ENCODE assay signal across 1 cellular context in genomic region chr3:43391621-43392020, GRCh38.
TF ChIP-seq lines count a peak whose summit lies in the region.

No MANE protein-coding gene starts in this region.

TF ChIP-seq in GM12878, 131 proteins besides CTCF, POLR2A, EP300 and RAD21:
- no peak for TF ChIP-seq ZNF687 (IDR thresholded peaks at IDR 0.05)
- peak; percentile 77 for TF ChIP-seq YY1 (IDR thresholded peaks at IDR 0.05; ENCODE audit: low read depth, low read length)
TF ChIP-seq in GM12878: peak in this region for 1.
